20 cellular contexts compared by ENCODE assay signal in genomic region chr5:176185133-176185733, GRCh38. TPM values are rescaled to one million over a fixed set of nuclear protein-coding genes. Genes with fewer than 3 reads are reported as not detected.
DNase-seq lines count a peak whose midpoint lies in the region; FAIRE-seq and TF ChIP-seq lines count a peak whose summit lies in the region.
"Had no signal": no experiment of that assay in that cellular context is flagged by ENCODE, and none has a peak within 500 bp of the region (broad histone marks: within the 10 kb centered on the region; RNA-seq: fewer than 3 reads in every experiment).

No MANE protein-coding gene starts in this region.

- H3K9me3 ChIP-seq in SK-N-SH (no peaks in the 10 kb centered on the region), small intestine (ENCODE audit: control insufficient read depth, low read depth) (no peaks in the 10 kb centered on the region)
- H3K9me3 ChIP-seq: tibial nerve had no signal

- H2AK5ac ChIP-seq in mesendoderm (ENCODE audit: low read length): no peak overlapping the region

- peak overlapping the region; percentile 37 for H2BK5ac ChIP-seq in mesendoderm (ENCODE audit: low read length)

- H3K18ac ChIP-seq in mesendoderm (ENCODE audit: low read length): no peak overlapping the region

- peaks cover 0 to 17% of the 10 kb centered on the region in 2 experiments; a peak in 2 of 4 replicates for H3K4me1 ChIP-seq in SK-N-SH (ENCODE audit: control insufficient read depth in 1 of 2, insufficient read depth in 2 of 2, low read depth in 1 of 2, low read length in 1 of 2)
- peaks cover 4% of the 10 kb centered on the region for H3K4me1 ChIP-seq in mesendoderm (ENCODE audit: control insufficient read depth, low read depth, low read length)
- no peaks in the 10 kb centered on the region for H3K4me1 ChIP-seq in small intestine (ENCODE audit: control insufficient read depth in 2 of 2, insufficient read depth in 1 of 2, low read depth in 1 of 2, low read length in 1 of 2)
- H3K4me1 ChIP-seq: tibial nerve had no signal

- peak overlapping the region; percentile 59 for H3K23ac ChIP-seq in mesendoderm (ENCODE audit: low read length)

- no peak overlapping the region for H4K8ac ChIP-seq in mesendoderm (ENCODE audit: low read depth, low read length)

- H3K9ac ChIP-seq in SK-N-SH (no peak overlapping the region), mesendoderm (ENCODE audit: low read length) (no peak overlapping the region)

- H3K79me2 ChIP-seq in SK-N-SH (ENCODE audit: insufficient read depth): no peaks in the 10 kb centered on the region
- no peaks in the 10 kb centered on the region for H3K79me2 ChIP-seq in mesendoderm (ENCODE audit: control insufficient read depth, insufficient read depth, low read length)

- H3K27ac ChIP-seq in SK-N-SH (ENCODE audit: low read depth in 2 of 2, low read length in 1 of 2) (peak overlapping the region in 1 of 2 experiments; percentile 42; a peak in 3 of 4 replicates), mesendoderm (ENCODE audit: low read depth, low read length) (no peak overlapping the region), small intestine (ENCODE audit: low read depth in 1 of 2, low read length in 1 of 2) (no peak overlapping the region)
- H3K27ac ChIP-seq: brain microvascular endothelial cell, tibial nerve had no signal

- no peaks in the 10 kb centered on the region for H3K36me3 ChIP-seq in SK-N-SH (replicated peaks in 1 of 2; ENCODE audit: control insufficient read depth in 1 of 2, insufficient read depth in 2 of 2, low read length in 1 of 2)
- H3K36me3 ChIP-seq in mesendoderm (ENCODE audit: control insufficient read depth, insufficient read depth, low read length): no peaks in the 10 kb centered on the region
- H3K36me3 ChIP-seq in small intestine (ENCODE audit: control insufficient read depth in 2 of 2, insufficient read depth in 2 of 2, low read length in 2 of 2): no peaks in the 10 kb centered on the region
- H3K36me3 ChIP-seq: brain microvascular endothelial cell, tibial nerve had no signal

- H3K4ac ChIP-seq in mesendoderm (ENCODE audit: low read depth, low read length): no peak overlapping the region

- no peaks in the 10 kb centered on the region for H3F3A ChIP-seq in SK-N-SH (replicated peaks; ENCODE audit: insufficient read depth)

- TF ChIP-seq CTCF in SK-N-SH (IDR thresholded peaks at IDR 0.05): no peak

- FAIRE-seq in small intestine (lab: Jason Lieb, UNC): no peak
- FAIRE-seq: GM18507 had no signal

- no peak overlapping the region for H4K5ac ChIP-seq in mesendoderm (ENCODE audit: low read length)

- DNase-seq in NCI-H1092 treated with DMSO at 0.1 percent for 48 hours (lab: John Stamatoyannopoulos, UW) (peak; percentile 22), NCI-H1092 (lab: John Stamatoyannopoulos, UW) (no peak), NCI-H1694 treated with DMSO at 0.1 percent for 48 hours (lab: John Stamatoyannopoulos, UW) (peak; percentile 75), SK-N-SH (no peak), mesendoderm (no peak), NCI-H748 treated with DMSO at 0.1 percent for 48 hours (lab: John Stamatoyannopoulos, UW) (no peak), small intestine (no peak), activated T-cell treated with anti-CD3 and anti-CD28 coated beads for 4 hours (no peak)
- DNase-seq: 8988T, brain microvascular endothelial cell, C1 segment of cervical spinal cord, DND-41, GOT3, left cardiac atrium, NCI-H1105, NCI-H226, SIG-M5, T-helper 2 cell had no signal

- 53% methylated on average over 8 of the region's 9 CpGs for WGBS in SK-N-SH (ENCODE audit: low lambda C conversion rate)
- no CpG with 5 or more reads among the region's 9 CpGs for WGBS in mesendoderm (ENCODE audit: extremely low coverage, insufficient coverage, low lambda C conversion rate)
- 84 to 86% (median 84%) methylated on average over 9 of the region's 9 CpGs for WGBS in small intestine, 3 donors

- no peaks in the 10 kb centered on the region for H4K20me1 ChIP-seq in SK-N-SH (ENCODE audit: insufficient read depth)

- CTCF ChIA-PET in SK-N-SH (lab: Yijun Ruan, JAX): no interaction called here

- no peaks in the 10 kb centered on the region for H3K9me2 ChIP-seq in SK-N-SH

- H3K56ac ChIP-seq in mesendoderm (ENCODE audit: low read length): peak overlapping the region; percentile 44

- no peak for TF ChIP-seq RAD21 in SK-N-SH (IDR thresholded peaks at IDR 0.05; ENCODE audit: low read length)

- H2AFZ ChIP-seq in SK-N-SH (ENCODE audit: low read depth): peak overlapping the region; percentile 30; the same call in 1 of the 2 replicates

- POLR2A ChIA-PET in SK-N-SH (lab: Yijun Ruan, JAX): no interaction called here

- H3K27me3 ChIP-seq in SK-N-SH (ENCODE audit: insufficient read depth) (no peaks in the 10 kb centered on the region), mesendoderm (ENCODE audit: insufficient read depth, low read length, poor library complexity) (no peaks in the 10 kb centered on the region), small intestine (ENCODE audit: control insufficient read depth in 2 of 2, insufficient read depth in 2 of 2, low read length in 2 of 2) (no peaks in the 10 kb centered on the region)
- H3K27me3 ChIP-seq: brain microvascular endothelial cell, tibial nerve had no signal

- H3K79me1 ChIP-seq in mesendoderm (ENCODE audit: low read length): no peaks in the 10 kb centered on the region

- peak overlapping the region; percentile 37; the same call in 1 of the 2 replicates for H3K4me2 ChIP-seq in SK-N-SH
- H3K4me2 ChIP-seq in mesendoderm (ENCODE audit: low read length): no peak overlapping the region

- no peak overlapping the region for H2BK120ac ChIP-seq in mesendoderm (ENCODE audit: low read depth, low read length)

- no peak overlapping the region for H2BK15ac ChIP-seq in mesendoderm (replicated peaks; ENCODE audit: low read depth)

- TF ChIP-seq EP300 in SK-N-SH (IDR thresholded peaks at IDR 0.05; ENCODE audit: borderline replicate concordance in 1 of 2, low read depth in 1 of 2, low read length in 1 of 2): no peak

- H3K4me3 ChIP-seq in SK-N-SH (ENCODE audit: low read depth in 2 of 2, low read length in 1 of 2): no peak overlapping the region
- H3K4me3 ChIP-seq in mesendoderm (ENCODE audit: low read length): no peak overlapping the region
- no peak overlapping the region for H3K4me3 ChIP-seq in small intestine (ENCODE audit: low read depth in 1 of 2, low read length in 2 of 2)
- H3K4me3 ChIP-seq: tibial nerve had no signal

TF ChIP-seq in SK-N-SH, 30 proteins besides CTCF, POLR2A, EP300 and RAD21:
- TF ChIP-seq FOXM1 (IDR thresholded peaks at IDR 0.05; ENCODE audit: low read depth): peak; percentile 95
- TF ChIP-seq EZH2phosphoT487 (IDR thresholded peaks at IDR 0.05; ENCODE audit: borderline replicate concordance, low read depth): no peak
- TF ChIP-seq SIN3A (IDR thresholded peaks at IDR 0.05; ENCODE audit: borderline replicate concordance, low read depth, low read length): no peak
- peak; percentile 31; the same call in 1 of the 2 replicates for TF ChIP-seq FOSL2 (IDR thresholded peaks at IDR 0.05; ENCODE audit: borderline replicate concordance, low read depth)
- TF ChIP-seq TCF12 (IDR thresholded peaks at IDR 0.05): peak; percentile 64
- peak; percentile 78 for TF ChIP-seq MAX (IDR thresholded peaks at IDR 0.05; ENCODE audit: low read depth)
- no peak for TF ChIP-seq GATA2 (CRISPR knock-in tag; IDR thresholded peaks at IDR 0.05)
- TF ChIP-seq IRF3 (IDR thresholded peaks at IDR 0.05; ENCODE audit: low read depth, low read length): no peak
- no peak for TF ChIP-seq TAF1 (IDR thresholded peaks at IDR 0.05; ENCODE audit: borderline replicate concordance, low read depth, low read length)
- 0 out of 2 replicates have a peak, but pooled peaks have one; percentile 13 for TF ChIP-seq JUND (IDR thresholded peaks at IDR 0.05)
- TF ChIP-seq MXI1 (IDR thresholded peaks at IDR 0.05; ENCODE audit: low read depth, low read length): no peak
- TF ChIP-seq USF2 (IDR thresholded peaks at IDR 0.05; ENCODE audit: borderline replicate concordance, low read depth, low read length): no peak

RNA-seq across cellular contexts. Expression of gene SIMC1, which starts 53.0 kb away (rescaled TPM):
- polyA plus RNA-seq in SK-N-SH (2012; rRNA removed) (9.6 and 12.4 TPM in 2 replicates), small intestine (10 to 100 TPM in 1 of 3 donors, 1 to 10 TPM in 2; 5.9 to 12.1 (median 9.5) TPM)
- 10.3 and 12.9 TPM in 2 replicates for polyA plus RNA-seq in SK-N-SH (2012; cell fraction: cytosol; rRNA removed)
- 15.5 and 16.1 TPM in 2 replicates for polyA plus RNA-seq in SK-N-SH (2012; cell fraction: nucleus; rRNA removed)
- 6.9 TPM for polyA plus RNA-seq in mesendoderm (2013, experiment 1 of 2)
- polyA plus RNA-seq in mesendoderm (2013, experiment 2 of 2): 7.4 TPM

Comparison
In these comparisons a context has a peak if more than half of its experiments do, and no peak if none do; other contexts are left out.
1. DNase-seq: peak in NCI-H1092 treated with DMSO at 0.1 percent for 48 hours (single experiment) and NCI-H1694 treated with DMSO at 0.1 percent for 48 hours (single experiment); none in NCI-H1092 (single experiment), SK-N-SH (single experiment), mesendoderm (single experiment), NCI-H748 treated with DMSO at 0.1 percent for 48 hours (single experiment), small intestine (single experiment) and activated T-cell treated with anti-CD3 and anti-CD28 coated beads for 4 hours (single experiment).